18 cellular contexts compared by ENCODE assay signal in the genomic region with DNA sequence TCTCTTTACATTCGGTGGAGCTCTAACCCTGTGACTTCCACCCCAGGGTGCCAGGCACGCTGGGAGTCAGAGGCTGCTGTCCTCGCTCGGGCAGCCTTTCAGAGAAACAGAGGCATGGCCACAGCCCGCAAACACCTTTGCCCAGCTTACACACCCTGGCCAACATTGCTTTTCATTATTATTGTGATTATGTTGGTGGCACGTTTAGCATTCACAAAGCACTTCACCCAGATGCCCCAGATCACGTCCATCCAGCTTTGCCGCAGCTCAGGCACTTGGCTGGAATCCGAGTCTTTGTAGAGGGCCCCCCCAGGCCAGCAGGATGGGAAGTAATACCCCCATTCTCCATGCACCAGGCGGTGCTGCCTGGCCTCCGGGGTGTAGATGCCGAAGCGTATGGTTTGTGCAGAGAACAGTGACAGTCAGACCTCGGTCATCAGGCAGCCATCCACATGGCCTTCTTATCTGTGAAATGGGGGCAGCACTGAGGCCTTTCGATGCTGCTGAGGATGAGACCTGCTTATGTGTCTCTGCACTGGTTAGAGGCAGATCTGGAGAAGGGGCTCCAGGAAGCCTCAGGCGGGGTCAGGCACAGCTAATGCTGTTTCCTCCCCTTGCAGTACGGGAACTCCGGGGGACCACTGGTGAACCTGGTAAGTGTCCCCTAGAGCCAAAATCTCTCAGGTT. TPM values are rescaled to one million over a fixed set of nuclear protein-coding genes. Genes with fewer than 3 reads are reported as not detected.
"Had no signal": no experiment of that assay in that cellular context is flagged by ENCODE, and none has a peak within 500 bp of the region (broad histone marks: within the 10 kb centered on the region; RNA-seq: fewer than 3 reads in every experiment).

No MANE protein-coding gene starts in this region.

- H3K4me1 ChIP-seq: ascending aorta, esophagus squamous epithelium, gastrocnemius medialis, thyroid gland had no signal

- DNase-seq: activated gamma-delta T cell treated with Interleukin-2 at 50 U/mL for 16 hours; activated T-cell treated with anti-CD3 and anti-CD28 coated beads, Interleukin-2, amount 50 U/mL, for 1 hour; endodermal cell; esophagus squamous epithelium; midbrain; nucleus accumbens; stimulated activated CD4-positive, alpha-beta T cell treated with anti-CD3 and anti-CD28 coated beads, Interleukin-12 subunit alpha, Interleukin-12 subunit beta, amount 100 ng/mL, for 4 hours; stimulated activated CD4-positive, alpha-beta T cell treated with anti-CD3 and anti-CD28 coated beads, Interleukin-4, amount 100 ng/mL, for 4 hours; stimulated activated naive CD8-positive, alpha-beta T cell treated with anti-CD3 and anti-CD28 coated beads, Interleukin-15, Interleukin-2, amounts not matched to agents 100 U/mL and 50 U/mL, for 24 hours; T-helper 9 cell; thyroid gland had no signal

- H3K4me3 ChIP-seq: ascending aorta, coronary artery, esophagus squamous epithelium, gastrocnemius medialis, thyroid gland had no signal

- H3K36me3 ChIP-seq: ascending aorta, gastrocnemius medialis, thyroid gland had no signal

- H3K27ac ChIP-seq: ascending aorta, coronary artery, esophagus squamous epithelium, gastrocnemius medialis, thyroid gland had no signal

- ATAC-seq: gastrocnemius medialis; left lobe of liver; stimulated activated naive CD8-positive, alpha-beta T cell treated with anti-CD3 and anti-CD28 coated beads, Interleukin-15, Interleukin-2, amounts not matched to agents 100 U/mL and 50 U/mL, for 24 hours; WTC11 had no signal

- H3K27me3 ChIP-seq: ascending aorta, esophagus squamous epithelium, gastrocnemius medialis, thyroid gland had no signal

- H3K9me3 ChIP-seq: ascending aorta, esophagus squamous epithelium, gastrocnemius medialis, thyroid gland had no signal

RNA-seq across cellular contexts. Expression of gene HTRA3, which starts 22.3 kb away (rescaled TPM):
- total RNA-seq: T-helper 1 cell treated with Interleukin-12 subunit alpha and Interleukin-12 subunit beta and Interleukin-4 antibody, amounts not matched to agents 30 ng/mL and 1 ng/mL, for 36 hours had no signal
- polyA plus RNA-seq: keratinocyte had no signal
